ENCODE assay signal across 9 cellular contexts in the genomic region with DNA sequence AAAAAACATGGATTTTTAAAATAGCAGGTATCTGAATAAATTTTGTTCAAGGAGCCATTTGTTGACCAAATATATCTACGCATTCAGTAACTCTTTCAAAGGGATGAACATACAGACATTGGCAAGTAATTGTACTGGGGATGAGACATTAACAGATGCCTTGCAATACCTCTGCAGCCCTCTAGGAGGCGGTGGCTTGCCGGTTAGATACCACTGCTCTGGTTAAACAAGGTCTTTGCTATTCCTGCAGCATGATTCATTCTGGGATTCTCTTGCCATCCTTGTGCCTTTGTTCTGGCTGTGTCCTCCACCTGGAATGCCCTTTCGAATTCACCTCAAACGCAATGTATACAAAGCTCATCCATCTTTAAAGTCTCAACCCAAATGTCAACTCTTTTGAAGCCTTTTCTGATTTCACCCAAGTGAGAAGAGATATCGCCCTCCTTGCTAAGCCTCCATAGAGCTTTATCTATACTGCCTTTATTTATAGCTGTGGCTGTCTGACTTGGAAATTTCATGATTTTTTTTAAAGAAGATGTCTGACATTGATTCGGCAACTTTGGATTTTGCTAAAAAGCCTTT.
A peak's percentile ranks its signal among the peaks of the same experiment; 100 is the strongest.
DNase-seq lines count a peak whose midpoint lies in the region; ATAC-seq and TF ChIP-seq lines count a peak whose summit lies in the region.
"Had no signal": no experiment of that assay in that cellular context is flagged by ENCODE, and none has a peak within 500 bp of the region (broad histone marks: within the 10 kb centered on the region; RNA-seq: fewer than 3 reads in every experiment).

No MANE protein-coding gene starts in this region.

- no peak overlapping the region for H3K4me3 Mint-ChIP-seq in activated CD4-positive, alpha-beta T cell treated with anti-CD3 and anti-CD28 coated beads, Interleukin-2, amount 10 ng/mL, durations not matched to agents 24 days and 14 days

- H3K4me3 ChIP-seq in Loucy (ENCODE audit: low read length, poor library complexity, severe bottlenecking) (no peak overlapping the region), brain microvascular endothelial cell (ENCODE audit: low read depth, low read length) (no peak overlapping the region), osteoblast (ENCODE audit: insufficient read depth, low read length) (no peak overlapping the region)

- H4K20me1 ChIP-seq in Loucy (ENCODE audit: insufficient read depth, low read length, poor library complexity, severe bottlenecking) (no peaks in the 10 kb centered on the region), osteoblast (ENCODE audit: insufficient read depth, low read length) (no peaks in the 10 kb centered on the region)

- TF ChIP-seq CTCF in Loucy (conservative IDR thresholded peaks at IDR 0.05; ENCODE audit: low read length) (peak; percentile 80), brain microvascular endothelial cell (IDR thresholded peaks at IDR 0.05; ENCODE audit: low read depth, low read length, missing control alignments) (peak; percentile 63), osteoblast (IDR thresholded peaks at IDR 0.05; ENCODE audit: extremely low read depth, low read depth, low read length) (peak; percentile 18)

- H3K27me3 ChIP-seq in Loucy (ENCODE audit: insufficient read depth, low read length, poor library complexity, severe bottlenecking) (no peaks in the 10 kb centered on the region), brain microvascular endothelial cell (replicated peaks) (no peaks in the 10 kb centered on the region), osteoblast (ENCODE audit: insufficient read depth, low read length) (no peaks in the 10 kb centered on the region)

- H2AFZ ChIP-seq in Loucy (ENCODE audit: low read length) (no peak overlapping the region), osteoblast (ENCODE audit: low read length) (no peak overlapping the region)

- H3K27me3 Mint-ChIP-seq in activated CD4-positive, alpha-beta T cell treated with anti-CD3 and anti-CD28 coated beads, Interleukin-2, amount 10 ng/mL, durations not matched to agents 24 days and 14 days: no peaks in the 10 kb centered on the region

- no peak overlapping the region for H3K27ac ChIP-seq in brain microvascular endothelial cell
- no peak overlapping the region for H3K27ac ChIP-seq in osteoblast (ENCODE audit: low read depth, low read length)

- H3K9me3 ChIP-seq in Loucy (ENCODE audit: insufficient read depth, low read depth, low read length) (no peaks in the 10 kb centered on the region), osteoblast (ENCODE audit: low read depth, low read length) (no peaks in the 10 kb centered on the region)

- H3F3A ChIP-seq in Loucy (ENCODE audit: low read depth): no peaks in the 10 kb centered on the region

- H3K27ac Mint-ChIP-seq in activated CD4-positive, alpha-beta T cell treated with anti-CD3 and anti-CD28 coated beads, Interleukin-2, amount 10 ng/mL, durations not matched to agents 24 days and 14 days: no peak overlapping the region

- H3K9me3 Mint-ChIP-seq in activated CD4-positive, alpha-beta T cell treated with anti-CD3 and anti-CD28 coated beads, Interleukin-2, amount 10 ng/mL, durations not matched to agents 24 days and 14 days: no peaks in the 10 kb centered on the region

- in situ Hi-C loops in brain microvascular endothelial cell (cut with HindIII; ENCODE audit: low pct_ligation_motif_present, low sequenced_read_pairs): no loop called here

- no peak overlapping the region for H3K9ac ChIP-seq in Loucy (ENCODE audit: low read depth, low read length, poor library complexity, severe bottlenecking)

- no peak overlapping the region for H3K4me2 ChIP-seq in Loucy (ENCODE audit: low read depth, low read length, poor library complexity, severe bottlenecking)
- H3K4me2 ChIP-seq in osteoblast (ENCODE audit: insufficient read depth, low read length): no peak overlapping the region

- DNase-seq in activated CD4-positive, alpha-beta T cell treated with anti-CD3 and anti-CD28 coated beads, Interleukin-2, amount 10 ng/mL, durations not matched to agents 24 days and 14 days: peak; percentile 58
- no peak for DNase-seq in activated CD4-positive, alpha-beta T cell treated with anti-CD3 and anti-CD28 coated beads for 1 hour
- DNase-seq in brain microvascular endothelial cell: peak; percentile 4
- DNase-seq in osteoblast (ENCODE audit: insufficient read length, low spot score, missing footprints): no peak
- no peak for DNase-seq in HCEC 1CT
- no peak for DNase-seq in activated gamma-delta T cell treated with Interleukin-2 at 50 U/mL for 16 hours
- DNase-seq: NCI-H1092 treated with DMSO at 0.1 percent for 48 hours had no signal

- no peaks in the 10 kb centered on the region for H3K36me3 ChIP-seq in Loucy (ENCODE audit: insufficient read depth, low read length)
- no peaks in the 10 kb centered on the region for H3K36me3 ChIP-seq in brain microvascular endothelial cell (replicated peaks)
- H3K36me3 ChIP-seq in osteoblast (ENCODE audit: insufficient read depth, low read length): no peaks in the 10 kb centered on the region

- ATAC-seq in GM19328 (IDR thresholded peaks at IDR 0.05; ENCODE audit: unreplicated experiment): no peak

- H3K4me1 ChIP-seq in Loucy (ENCODE audit: insufficient read depth, low read length, poor library complexity, severe bottlenecking) (no peaks in the 10 kb centered on the region), osteoblast (ENCODE audit: insufficient read depth, low read length) (no peaks in the 10 kb centered on the region)

- H3K36me3 Mint-ChIP-seq in activated CD4-positive, alpha-beta T cell treated with anti-CD3 and anti-CD28 coated beads, Interleukin-2, amount 10 ng/mL, durations not matched to agents 24 days and 14 days (ENCODE audit: low read depth): no peaks in the 10 kb centered on the region

- no peaks in the 10 kb centered on the region for H3K9me2 ChIP-seq in Loucy (replicated peaks; ENCODE audit: low read depth, low read length)

- H3K79me2 ChIP-seq in Loucy (ENCODE audit: insufficient read depth, low read length): no peaks in the 10 kb centered on the region
- H3K79me2 ChIP-seq in osteoblast (ENCODE audit: insufficient read depth, low read length): no peaks in the 10 kb centered on the region

- H3K4me1 Mint-ChIP-seq in activated CD4-positive, alpha-beta T cell treated with anti-CD3 and anti-CD28 coated beads, Interleukin-2, amount 10 ng/mL, durations not matched to agents 24 days and 14 days: no peaks in the 10 kb centered on the region

- intact Hi-C loops in activated CD4-positive, alpha-beta T cell treated with anti-CD3 and anti-CD28 coated beads, Interleukin-2, amount 10 ng/mL, durations not matched to agents 24 days and 14 days (cut with micrococcal nuclease): loop anchor here (10.0 kb wide), 1 partner anchor 446 kb away; no protein-coding TSS in a partner anchor

Comparison
In these comparisons a context has a peak if more than half of its experiments do, and no peak if none do; other contexts are left out.
1. DNase-seq: peak in activated CD4-positive, alpha-beta T cell treated with anti-CD3 and anti-CD28 coated beads, Interleukin-2, amount 10 ng/mL, durations not matched to agents 24 days and 14 days (single experiment) and brain microvascular endothelial cell (single experiment); none in activated CD4-positive, alpha-beta T cell treated with anti-CD3 and anti-CD28 coated beads for 1 hour (single experiment), osteoblast (single experiment), HCEC 1CT (single experiment) and activated gamma-delta T cell treated with Interleukin-2 at 50 U/mL for 16 hours (single experiment).
2. CTCF ChIP-seq: peak in every context shown above with its lines; median percentile 80 in Loucy; 63 in brain microvascular endothelial cell; 18 in osteoblast.